ENCODE assay signal across 2 cellular contexts in the genomic region with DNA sequence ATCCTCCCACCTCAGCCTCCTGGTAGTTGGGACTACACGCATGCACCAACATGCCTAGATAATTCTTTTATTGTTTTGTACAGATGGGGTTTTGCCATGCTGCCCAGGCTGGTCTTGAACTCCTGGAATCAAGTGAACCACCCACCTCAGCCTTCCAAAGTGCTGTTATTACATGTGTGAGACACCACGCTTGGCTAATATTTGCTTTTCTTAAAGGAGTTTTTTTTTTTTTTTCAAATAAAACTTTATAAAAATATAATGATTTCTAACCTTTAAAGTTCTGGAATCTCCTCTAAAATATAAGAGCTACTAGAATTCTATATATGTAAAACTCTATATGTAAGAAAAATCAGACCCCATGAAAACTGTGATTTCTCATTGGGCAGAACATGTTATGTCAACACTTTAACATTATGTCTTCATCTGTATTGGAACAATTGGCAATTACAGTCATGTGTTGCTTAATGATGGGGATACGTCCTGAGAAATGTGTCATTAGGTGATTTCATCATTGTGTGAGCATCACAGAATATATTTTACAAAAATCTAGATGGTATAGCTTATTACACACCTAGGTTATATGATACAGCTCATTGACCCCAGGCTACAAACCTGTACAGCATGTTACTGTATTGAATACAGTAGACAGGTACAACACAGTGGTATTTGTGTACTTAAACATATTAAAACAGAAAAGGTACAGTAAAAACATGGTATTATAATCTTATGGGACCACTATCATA.
A peak's percentile ranks its signal among the peaks of the same experiment; 100 is the strongest.
TF ChIP-seq lines count a peak whose summit lies in the region.

No MANE protein-coding gene starts in this region.

TF ChIP-seq in IMR-90, 13 proteins besides CTCF, POLR2A, EP300 and RAD21:
- TF ChIP-seq CEBPB (IDR thresholded peaks at IDR 0.05; ENCODE audit: low read depth, low read length) (0 out of 2 replicates have a peak, but pooled peaks have one; percentile 5), FOS (IDR thresholded peaks at IDR 0.05; ENCODE audit: low read depth, low read length) (no peak)

TF ChIP-seq in SK-N-SH, 30 proteins besides CTCF, POLR2A, EP300 and RAD21:
- TF ChIP-seq CHD2 (IDR thresholded peaks at IDR 0.05; ENCODE audit: low read length, partially characterized antibody) = no peak
- TF ChIP-seq TAF1 (IDR thresholded peaks at IDR 0.05; ENCODE audit: borderline replicate concordance, low read depth, low read length) = no peak
- no peak for TF ChIP-seq RFX5 (IDR thresholded peaks at IDR 0.05; ENCODE audit: low read length)
- no peak for TF ChIP-seq SMC3 (IDR thresholded peaks at IDR 0.05; ENCODE audit: low read depth, low read length)
- TF ChIP-seq TCF12 (IDR thresholded peaks at IDR 0.05) = no peak
- TF ChIP-seq MAX (IDR thresholded peaks at IDR 0.05; ENCODE audit: low read depth) = no peak
- TF ChIP-seq NRF1 (IDR thresholded peaks at IDR 0.05; ENCODE audit: low read depth, low read length) = no peak
- no peak for TF ChIP-seq FOXJ3 (CRISPR knock-in tag; IDR thresholded peaks at IDR 0.05)
